ENCODE assay signal across 24 cellular contexts in genomic region chr1:189662190-189662589, GRCh38.
DNase-seq lines count a peak whose midpoint lies in the region; ATAC-seq, FAIRE-seq and TF ChIP-seq lines count a peak whose summit lies in the region.
"Had no signal": no experiment of that assay in that cellular context is flagged by ENCODE, and none has a peak within 500 bp of the region (broad histone marks: within the 10 kb centered on the region; RNA-seq: fewer than 3 reads in every experiment).

No MANE protein-coding gene starts in this region.

- H3K4me3 ChIP-seq in bronchial epithelial cell (ENCODE audit: low read depth, low read length) (no peak overlapping the region), gastroesophageal sphincter (no peak overlapping the region)
- H3K4me3 ChIP-seq: prostate gland, transverse colon had no signal

- TF ChIP-seq CTCF in bronchial epithelial cell (IDR thresholded peaks at IDR 0.05; ENCODE audit: insufficient read depth, low read length, severe bottlenecking), result no peak
- no peak for TF ChIP-seq CTCF in gastroesophageal sphincter (IDR thresholded peaks at IDR 0.05)

- in situ Hi-C loops in ACHN (cut with HindIII; ENCODE audit: low pct_ligation_motif_present, low pct_unique_long_range_greater_than_20kb, low sequenced_read_pairs), result no loop called here

- FAIRE-seq in bronchial epithelial cell (lab: Jason Lieb, UNC), result no peak
- FAIRE-seq: GM18507, HTR-8/SVneo had no signal

- no peak for TF ChIP-seq EP300 in gastroesophageal sphincter (IDR thresholded peaks at IDR 0.05)

- no peaks in the 10 kb centered on the region for H3K4me1 ChIP-seq in gastroesophageal sphincter
- H3K4me1 ChIP-seq: prostate gland, transverse colon had no signal

- TF ChIP-seq POLR2A in gastroesophageal sphincter (IDR thresholded peaks at IDR 0.05), result no peak

- WGBS in gastroesophageal sphincter (ENCODE audit: low coverage in 1 of 2), 2 donors, result 78 to 83% methylated on average over 3 of the region's 3 CpGs

- H3K36me3 ChIP-seq in bronchial epithelial cell (ENCODE audit: control insufficient read depth, insufficient read depth, low read length), result no peaks in the 10 kb centered on the region
- H3K36me3 ChIP-seq in gastroesophageal sphincter, result no peaks in the 10 kb centered on the region
- H3K36me3 ChIP-seq: neutrophil, prostate gland, transverse colon had no signal

- no peak overlapping the region for H3K27ac ChIP-seq in gastroesophageal sphincter
- H3K27ac ChIP-seq: neutrophil, prostate gland, transverse colon had no signal

- H3K9me3 ChIP-seq in gastroesophageal sphincter, result no peaks in the 10 kb centered on the region
- H3K9me3 ChIP-seq: neutrophil, prostate gland, transverse colon had no signal

- peak; percentile 3 for DNase-seq in ACHN
- DNase-seq in DMS53 treated with DMSO at 0.1 percent for 48 hours (lab: John Stamatoyannopoulos, UW; ENCODE audit: unreplicated experiment), result peak; percentile 52
- DNase-seq in NCI-H226, result peak; percentile 40
- peak; percentile 74 for DNase-seq in bronchial epithelial cell (ENCODE audit: low read depth)
- DNase-seq in NCI-H2171 treated with DMSO at 0.1 percent for 48 hours (lab: John Stamatoyannopoulos, UW), result no peak
- DNase-seq: activated CD4-positive, alpha-beta T cell treated with anti-CD3 and anti-CD28 coated beads, Interleukin-2, amount 50 U/mL, for 1 hour; activated naive CD4-positive, alpha-beta T cell treated with anti-CD3 and anti-CD28 coated beads, Interleukin-2, amount 50 U/mL, for 16 hours; anterior cingulate cortex; dermis blood vessel endothelial cell; GF-D8; GOT3; Karpas-422; mesenchymal stem cell; NCI-H2081; NCI-H510A treated with DMSO at 0.1 percent for 48 hours; transverse colon had no signal

- ATAC-seq in HG02870 (IDR thresholded peaks at IDR 0.05; ENCODE audit: unreplicated experiment) (no peak), gastroesophageal sphincter (no peak), HG02884 (IDR thresholded peaks at IDR 0.05; ENCODE audit: unreplicated experiment) (no peak)
- ATAC-seq: WTC11 had no signal

- no peaks in the 10 kb centered on the region for H3K27me3 ChIP-seq in bronchial epithelial cell (ENCODE audit: control insufficient read depth, insufficient read depth, low read length)
- H3K27me3 ChIP-seq in gastroesophageal sphincter, result no peaks in the 10 kb centered on the region
- H3K27me3 ChIP-seq: neutrophil, transverse colon had no signal
